ENCODE assay signal across 1 cellular context in genomic region chr15:27214032-27214431, GRCh38.
TF ChIP-seq lines count a peak whose summit lies in the region.

No MANE protein-coding gene starts in this region.

TF ChIP-seq in GM23338, 12 proteins besides CTCF, POLR2A, EP300 and RAD21 (continued from another document):
- TF ChIP-seq JUNB (IDR thresholded peaks at IDR 0.05; ENCODE audit: unreplicated experiment) (no peak), ZNF114 (CRISPR knock-in tag; IDR thresholded peaks at IDR 0.05) (no peak), NANOG (IDR thresholded peaks at IDR 0.05; ENCODE audit: borderline replicate concordance) (no peak), ZNF462 (CRISPR knock-in tag; IDR thresholded peaks at IDR 0.05) (no peak), CREB1 (CRISPR knock-in tag; IDR thresholded peaks at IDR 0.05; ENCODE audit: low read depth) (no peak), ETS1 (IDR thresholded peaks at IDR 0.05) (no peak), ZNF331 (CRISPR knock-in tag; IDR thresholded peaks at IDR 0.05; ENCODE audit: low read depth) (no peak), STAT1 (IDR thresholded peaks at IDR 0.05; ENCODE audit: unreplicated experiment) (no peak), POLR2AphosphoS5 (IDR thresholded peaks at IDR 0.05; ENCODE audit: low read depth) (no peak)
